In the genomic region with DNA sequence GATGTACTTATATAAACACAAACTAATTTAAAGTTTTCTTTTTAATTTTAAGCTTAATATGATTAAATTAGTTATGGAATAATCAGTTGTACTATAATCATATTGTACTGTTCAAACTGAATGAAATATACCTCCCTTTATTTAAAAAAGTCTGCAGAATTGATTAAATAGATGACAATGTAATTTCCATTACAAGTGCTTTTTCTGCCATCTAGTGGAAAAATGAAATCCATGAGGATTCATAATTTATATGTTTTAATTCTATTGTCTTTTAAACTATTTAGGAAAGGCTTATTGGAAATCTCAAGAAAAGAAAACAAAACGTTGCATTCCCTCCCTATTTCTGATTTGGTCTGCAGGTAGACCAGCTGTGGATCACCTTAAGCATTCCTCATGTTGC, we compare ENCODE assay signal across 12 cellular contexts. TPM values are rescaled to one million over a fixed set of nuclear protein-coding genes. Genes with fewer than 3 reads are reported as not detected.
DNase-seq lines count a peak whose midpoint lies in the region; ATAC-seq, FAIRE-seq and TF ChIP-seq lines count a peak whose summit lies in the region.
"Had no signal": no experiment of that assay in that cellular context is flagged by ENCODE, and none has a peak within 500 bp of the region (broad histone marks: within the 10 kb centered on the region; RNA-seq: fewer than 3 reads in every experiment).

No MANE protein-coding gene starts in this region.

- FAIRE-seq in small intestine (lab: Jason Lieb, UNC) = peak; percentile 10

- no peak for ATAC-seq in HG03108 (IDR thresholded peaks at IDR 0.05; ENCODE audit: unreplicated experiment)
- ATAC-seq: left ventricle myocardium superior had no signal

- H3K27ac ChIP-seq in small intestine (ENCODE audit: low read depth in 1 of 2, low read length in 1 of 2) = no peak overlapping the region
- H3K27ac ChIP-seq: ascending aorta had no signal

- no peaks in the 10 kb centered on the region for H3K4me1 ChIP-seq in small intestine (ENCODE audit: control insufficient read depth in 2 of 2, insufficient read depth in 1 of 2, low read depth in 1 of 2, low read length in 1 of 2)
- H3K4me1 ChIP-seq: ascending aorta had no signal

- peak; percentile 34 for TF ChIP-seq CTCF in epithelial cell of proximal tubule (conservative IDR thresholded peaks at IDR 0.05; ENCODE audit: low read depth, low read length)

- 9 to 19% (median 11%) methylated on average over 1 of the region's 1 CpG for WGBS in small intestine, 3 donors

- H3K9me3 ChIP-seq in small intestine (ENCODE audit: control insufficient read depth, low read depth) = no peaks in the 10 kb centered on the region
- H3K9me3 ChIP-seq: ascending aorta had no signal

- H3K36me3 ChIP-seq in small intestine (ENCODE audit: control insufficient read depth in 2 of 2, insufficient read depth in 2 of 2, low read length in 2 of 2) = no peaks in the 10 kb centered on the region
- H3K36me3 ChIP-seq: ascending aorta had no signal

- no peaks in the 10 kb centered on the region for H3K27me3 ChIP-seq in small intestine (ENCODE audit: control insufficient read depth in 2 of 2, insufficient read depth in 2 of 2, low read length in 2 of 2)
- H3K27me3 ChIP-seq: ascending aorta had no signal

- DNase-seq in NCI-H526 (lab: John Stamatoyannopoulos, UW) (peak; percentile 16 to 54), NCI-H526 treated with DMSO at 0.1 percent for 48 hours (lab: John Stamatoyannopoulos, UW) (no peak), OCI-M1 (lab: John Stamatoyannopoulos, UW) (peak; percentile 46), epithelial cell of proximal tubule (ENCODE audit: low read depth) (no peak), small intestine (peak; percentile 3), GOT3 (lab: John Stamatoyannopoulos, UW) (no peak), NCI-H2196 (lab: John Stamatoyannopoulos, UW; ENCODE audit: unreplicated experiment) (no peak)
- DNase-seq: CD4-positive, CD25-positive, alpha-beta regulatory T cell; left ventricle myocardium superior; NCI-H2081 treated with DMSO at 0.1 percent for 48 hours had no signal

- H3K4me3 ChIP-seq in epithelial cell of proximal tubule (ENCODE audit: low read depth, low read length) = no peak overlapping the region
- no peak overlapping the region for H3K4me3 ChIP-seq in small intestine (ENCODE audit: low read depth in 1 of 2, low read length in 2 of 2)
- H3K4me3 ChIP-seq: ascending aorta had no signal

RNA-seq across cellular contexts. Expression of a gene that starts 30.8 kb away (rescaled TPM):
- total RNA-seq in epithelial cell of proximal tubule = 22.5 and 42.1 TPM in 2 replicates
- 10 to 100 TPM in 1 of 3 donors, 1 to 10 TPM in 2; 4.7 to 17.3 (median 5.7) TPM for polyA plus RNA-seq in small intestine

RNA-seq across cellular contexts. Expression of a gene that starts 31.1 kb away (rescaled TPM):
- total RNA-seq in epithelial cell of proximal tubule = 9.8 and 16.3 TPM in 2 replicates
- polyA plus RNA-seq in small intestine = 1 to 10 TPM; 3.8 to 9.7 (median 4.0) TPM
- total RNA-seq: ascending aorta had no signal

Comparison
In these comparisons a context has a peak if more than half of its experiments do, and no peak if none do; other contexts are left out.
1. DNase-seq: peak in NCI-H526 (2 of 2), OCI-M1 (single experiment) and small intestine (single experiment); none in NCI-H526 treated with DMSO at 0.1 percent for 48 hours (single experiment), epithelial cell of proximal tubule (single experiment), GOT3 (single experiment) and NCI-H2196 (single experiment).